Comparison of ENCODE assay signal across 1 cellular context in genomic region chr10:122329416-122329815, GRCh38.
TF ChIP-seq lines count a peak whose summit lies in the region.

No MANE protein-coding gene starts in this region.

TF ChIP-seq in HepG2, 621 proteins besides CTCF, POLR2A, EP300 and RAD21:
- TF ChIP-seq ZNF687 (CRISPR knock-in tag; IDR thresholded peaks at IDR 0.05), result peak; percentile 17; the same call in 1 of the 2 replicates
- no peak for TF ChIP-seq PTBP1 (IDR thresholded peaks at IDR 0.05; ENCODE audit: low read depth, low read length, poor library complexity, severe bottlenecking)
